Comparison of ENCODE assay signal across 15 cellular contexts in the genomic region with DNA sequence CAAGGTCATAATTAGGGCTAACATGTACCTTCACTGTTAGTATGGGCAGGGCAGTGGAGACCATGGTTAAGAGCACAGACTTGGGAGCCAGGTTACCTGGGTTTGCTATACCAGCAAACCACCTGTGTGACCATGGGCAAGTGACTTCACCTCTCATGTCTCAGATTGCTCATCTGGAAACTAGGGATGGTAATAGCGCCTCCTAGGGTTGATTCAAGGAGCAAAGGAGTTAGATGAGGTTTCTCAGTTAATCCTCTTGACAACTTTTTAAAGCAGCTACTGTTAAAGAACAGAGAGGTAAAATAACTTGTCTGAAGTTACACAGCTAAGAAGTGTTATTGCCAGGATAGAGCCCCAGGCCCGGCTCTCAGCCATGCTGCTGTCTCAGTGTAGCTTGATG. TPM values are rescaled to one million over a fixed set of nuclear protein-coding genes. Genes with fewer than 3 reads are reported as not detected.
DNase-seq lines count a peak whose midpoint lies in the region; ATAC-seq and TF ChIP-seq lines count a peak whose summit lies in the region.
"Had no signal": no experiment of that assay in that cellular context is flagged by ENCODE, and none has a peak within 500 bp of the region (broad histone marks: within the 10 kb centered on the region; RNA-seq: fewer than 3 reads in every experiment).

No MANE protein-coding gene starts in this region.

- H3K9me3 ChIP-seq in AG04450 (ENCODE audit: control insufficient read depth, insufficient read depth, low read length) (no peaks in the 10 kb centered on the region), RWPE2 (ENCODE audit: severe bottlenecking) (no peaks in the 10 kb centered on the region), SJCRH30 (replicated peaks) (no peaks in the 10 kb centered on the region)
- H3K9me3 ChIP-seq: stomach had no signal

- DNase-seq in AG04450 (ENCODE audit: low read depth, low spot score), result no peak
- DNase-seq in GM12865 (ENCODE audit: low read depth), result no peak
- no peak for DNase-seq in RWPE2 (ENCODE audit: low spot score)
- no peak for DNase-seq in epithelial cell of proximal tubule (ENCODE audit: low read depth)
- no peak for DNase-seq in NCI-H1694 treated with DMSO at 0.1 percent for 48 hours (lab: John Stamatoyannopoulos, UW)
- DNase-seq in GM20000 (ENCODE audit: low spot score), result no peak
- no peak for DNase-seq in SJCRH30
- no peak for DNase-seq in sciatic nerve (ENCODE audit: low spot score)
- DNase-seq: activated T-cell treated with anti-CD3 and anti-CD28 coated beads, Interleukin-2, amount 50 U/mL, for 4 hours; anterior cingulate cortex; midbrain; NCI-H2227 treated with DMSO at 0.1 percent for 48 hours; stimulated activated CD4-positive, alpha-beta T cell treated with anti-CD3 and anti-CD28 coated beads, Interleukin-4, amount 100 ng/mL, for 4 hours; stomach had no signal

- peak; percentile 31 for TF ChIP-seq CTCF in AG04450 (IDR thresholded peaks at IDR 0.05; ENCODE audit: low read depth, low read length)
- TF ChIP-seq CTCF in GM12865 (IDR thresholded peaks at IDR 0.05; ENCODE audit: insufficient read depth, low read depth, low read length, missing control alignments), result peak; percentile 34
- peak; percentile 5 for TF ChIP-seq CTCF in RWPE2 (IDR thresholded peaks at IDR 0.05; ENCODE audit: poor library complexity, severe bottlenecking)
- TF ChIP-seq CTCF in epithelial cell of proximal tubule (conservative IDR thresholded peaks at IDR 0.05; ENCODE audit: low read depth, low read length), result peak; percentile 50
- TF ChIP-seq CTCF in GM20000 (IDR thresholded peaks at IDR 0.05; ENCODE audit: extremely low read depth, missing control alignments), result no peak

- no peaks in the 10 kb centered on the region for H3K36me3 ChIP-seq in RWPE2 (ENCODE audit: low read depth)
- no peaks in the 10 kb centered on the region for H3K36me3 ChIP-seq in SJCRH30

- H3K4me3 ChIP-seq in AG04450 (ENCODE audit: low read depth, low read length) (no peak overlapping the region), GM12865 (ENCODE audit: low read depth, low read length) (no peak overlapping the region), RWPE2 (ENCODE audit: severe bottlenecking) (no peak overlapping the region), epithelial cell of proximal tubule (ENCODE audit: low read depth, low read length) (no peak overlapping the region), SJCRH30 (no peak overlapping the region)
- H3K4me3 ChIP-seq: stomach had no signal

- no peaks in the 10 kb centered on the region for H3K4me1 ChIP-seq in RWPE2 (ENCODE audit: insufficient read depth, poor library complexity, severe bottlenecking)
- H3K4me1 ChIP-seq in SJCRH30, result peaks cover 21% of the 10 kb centered on the region; the same call in 1 of the 2 replicates

- H3K27ac ChIP-seq in AG04450 (ENCODE audit: low read depth, low read length) (no peak overlapping the region), RWPE2 (ENCODE audit: poor library complexity, severe bottlenecking) (no peak overlapping the region), SJCRH30 (no peak overlapping the region)
- H3K27ac ChIP-seq: stomach had no signal

- no peak for ATAC-seq in RWPE2 (ENCODE audit: low read depth)
- ATAC-seq in sciatic nerve, result no peak
- ATAC-seq: activated T-cell treated with anti-CD3 and anti-CD28 coated beads, Interleukin-2, amount 50 U/mL, for 4 hours had no signal

- no peaks in the 10 kb centered on the region for H3K27me3 ChIP-seq in AG04450 (ENCODE audit: control insufficient read depth, insufficient read depth, low read length)
- no peaks in the 10 kb centered on the region for H3K27me3 ChIP-seq in RWPE2 (ENCODE audit: insufficient read depth, poor library complexity, severe bottlenecking)
- no peaks in the 10 kb centered on the region for H3K27me3 ChIP-seq in SJCRH30
- H3K27me3 ChIP-seq: stomach had no signal

- intact Hi-C loops in sciatic nerve (cut with DNase I), result loop anchor here (5.0 kb wide), 1 partner anchor 188 kb away; no protein-coding TSS in a partner anchor

- POLR2A ChIA-PET in AG04450 (lab: Yijun Ruan, JAX), result no interaction called here

- CTCF ChIA-PET in AG04450 (lab: Charles Lee), result interaction anchor here (1.0 to 14.3 kb wide), 4 partner anchors 38 to 77 kb away, joined by 3 to 516 read pairs (median 3); no protein-coding TSS in a partner anchor

RNA-seq across cellular contexts. Expression of gene MATN1, which starts 0.8 kb away (rescaled TPM):
- 0.09 and 0.12 TPM in 2 replicates for polyA plus RNA-seq in AG04450 (2011; rRNA removed)
- polyA minus RNA-seq in AG04450 (2011; rRNA and poly(A)+ RNA removed), result 0.09 TPM in 1 of 2 replicates, not detected in the other
- total RNA-seq in epithelial cell of proximal tubule, result not detected in 2 replicates
- 0.47 and 0.89 TPM in 2 replicates for total RNA-seq in SJCRH30 (2014; rRNA removed; shearing (Covaris generic))
- 0.18 TPM for total RNA-seq in sciatic nerve
- total RNA-seq: pulmonary artery endothelial cell had no signal
- polyA plus RNA-seq: stomach had no signal

RNA-seq across cellular contexts. Expression of gene LAPTM5, which starts 33.4 kb away (rescaled TPM):
- polyA plus RNA-seq in AG04450 (2011; rRNA removed), result 0.43 and 0.53 TPM in 2 replicates
- polyA minus RNA-seq in AG04450 (2011; rRNA and poly(A)+ RNA removed), result 0.83 and 1.6 TPM in 2 replicates
- 2.2 and 2.4 TPM in 2 replicates for total RNA-seq in epithelial cell of proximal tubule
- 31.5 and 34.9 TPM in 2 replicates for total RNA-seq in SJCRH30 (2014; rRNA removed; shearing (Covaris generic))
- 65.0 TPM for total RNA-seq in sciatic nerve
